In genomic region chr1:17696417-17697301, GRCh38 we compare ENCODE assay signal across 8 cellular contexts. TPM values are rescaled to one million over a fixed set of nuclear protein-coding genes. Genes with fewer than 3 reads are reported as not detected.
DNase-seq lines count a peak whose midpoint lies in the region; ATAC-seq and TF ChIP-seq lines count a peak whose summit lies in the region.

No MANE protein-coding gene starts in this region.

- peaks cover 3% of the 10 kb centered on the region; the same call in 2 of the 3 replicates for H3K36me3 Mint-ChIP-seq in GM23338 (ENCODE audit: low read depth)
- no peaks in the 10 kb centered on the region for H3K36me3 Mint-ChIP-seq in activated naive CD4-positive, alpha-beta T cell treated with anti-CD3 and anti-CD28 coated beads, Interleukin-2, amount 50 U/mL, for 72 hours

- H3K27ac ChIP-seq in GM23338 (ENCODE audit: low read depth) (peak overlapping the region; percentile 75; the same call in 1 of the 2 replicates), VCaP (no peak overlapping the region), heart left ventricle (no peak overlapping the region), psoas muscle (no peak overlapping the region)

- H3K9me3 ChIP-seq in heart left ventricle (no peaks in the 10 kb centered on the region), psoas muscle (no peaks in the 10 kb centered on the region)

- H3K4me3 ChIP-seq in GM23338 (no peak overlapping the region), heart left ventricle (no peak overlapping the region), psoas muscle (no peak overlapping the region)

- peaks cover 13% of the 10 kb centered on the region for H3K27me3 Mint-ChIP-seq in GM23338 (ENCODE audit: insufficient read depth, low read depth, poor library complexity)

- intact Hi-C loops in heart left ventricle (cut with DNase I) = loop anchor here in 1 of 10 donors (10.0 kb wide), 1 partner anchor 208 kb away; no protein-coding TSS in a partner anchor
- intact Hi-C loops in psoas muscle (cut with DNase I) = no loop called here

- H3K27me3 ChIP-seq in GM23338 (ENCODE audit: insufficient read depth) (no peaks in the 10 kb centered on the region), heart left ventricle (no peaks in the 10 kb centered on the region), psoas muscle (ENCODE audit: insufficient read depth in 3 of 3, low read length in 2 of 3) (peaks cover 0 to 2% (median 0%) of the 10 kb centered on the region in 3 donors)

- DNase-seq in GM23338 (ENCODE audit: low spot score) = peak; percentile 88
- DNase-seq in heart left ventricle = peak in 1 of 5 donors; percentile 28
- DNase-seq in psoas muscle = no peak
- no peak for DNase-seq in activated CD4-positive, alpha-beta T cell treated with anti-CD3 and anti-CD28 coated beads, Interleukin-2, amount 50 U/mL, for 1 hour
- no peak for DNase-seq in activated naive CD4-positive, alpha-beta T cell treated with anti-CD3 and anti-CD28 coated beads, Interleukin-2, amount 50 U/mL, for 72 hours (ENCODE audit: low spot score in 2 of 2)

- TF ChIP-seq POLR2A in heart left ventricle (IDR thresholded peaks at IDR 0.05) = no peak

- H3K4me2 ChIP-seq in GM23338 = no peak overlapping the region

- H3K9me3 Mint-ChIP-seq in GM23338 = no peaks in the 10 kb centered on the region
- no peaks in the 10 kb centered on the region for H3K9me3 Mint-ChIP-seq in activated naive CD4-positive, alpha-beta T cell treated with anti-CD3 and anti-CD28 coated beads, Interleukin-2, amount 50 U/mL, for 72 hours

- TF ChIP-seq CTCF in GM23338 (conservative IDR thresholded peaks at IDR 0.05; ENCODE audit: low read depth in 2 of 2) (peak; percentile 48 to 59), VCaP (conservative IDR thresholded peaks at IDR 0.05) (peak; percentile 75), heart left ventricle (IDR thresholded peaks at IDR 0.05) (peak in 9 of 12 donors; percentile 12 to 52 (median 27)), psoas muscle (IDR thresholded peaks at IDR 0.05) (no peak)

- H3F3A ChIP-seq in GM23338 (replicated peaks; ENCODE audit: low read depth) = no peaks in the 10 kb centered on the region

- H3K27ac Mint-ChIP-seq in GM23338 = peak overlapping the region; percentile 96
- no peak overlapping the region for H3K27ac Mint-ChIP-seq in activated naive CD4-positive, alpha-beta T cell treated with anti-CD3 and anti-CD28 coated beads, Interleukin-2, amount 50 U/mL, for 72 hours

- H2AFZ ChIP-seq in GM23338 = no peak overlapping the region

- no peaks in the 10 kb centered on the region for H3K9me2 ChIP-seq in GM23338 (ENCODE audit: insufficient read depth)

- no peaks in the 10 kb centered on the region for H3K79me2 ChIP-seq in GM23338 (replicated peaks; ENCODE audit: insufficient read depth)

- H3K4me3 Mint-ChIP-seq in GM23338 = no peak overlapping the region

- H4K20me1 ChIP-seq in GM23338 (replicated peaks; ENCODE audit: insufficient read depth) = no peaks in the 10 kb centered on the region

- WGBS in heart left ventricle, 4 donors = 78 to 82% (median 81%) methylated on average over 31 to 42 of the region's 42 CpGs
- WGBS in psoas muscle, 3 donors = 82 to 85% (median 84%) methylated on average over 39 to 42 of the region's 42 CpGs

- H3K36me3 ChIP-seq in GM23338 (ENCODE audit: insufficient read depth) (peaks cover 3% of the 10 kb centered on the region; the same call in 1 of the 2 replicates), heart left ventricle (peaks cover 0 to 53% (median 45%) of the 10 kb centered on the region in 9 donors), psoas muscle (ENCODE audit: insufficient read depth in 1 of 2, low read depth in 1 of 2) (peaks cover 0 to 46% of the 10 kb centered on the region in 2 donors)

- H3K4me1 ChIP-seq in GM23338 (ENCODE audit: insufficient read depth) (peaks cover 6% of the 10 kb centered on the region; the same call in 1 of the 2 replicates), heart left ventricle (peaks cover 0 to 11% (median 4%) of the 10 kb centered on the region in 12 donors), psoas muscle (no peaks in the 10 kb centered on the region)

- ATAC-seq in GM23338 (peak; percentile 82), heart left ventricle (peak in 3 of 4 donors; percentile 11 to 47 (median 24)), psoas muscle (peak; percentile 15 to 45 (median 42)), HG02623 (IDR thresholded peaks at IDR 0.05; ENCODE audit: unreplicated experiment) (no peak), GM18511 (IDR thresholded peaks at IDR 0.05; ENCODE audit: unreplicated experiment) (no peak)
- no peak for ATAC-seq in activated naive CD4-positive, alpha-beta T cell treated with anti-CD3 and anti-CD28 coated beads, Interleukin-2, amount 50 U/mL, for 72 hours

- peaks cover 22% of the 10 kb centered on the region for H3K4me1 Mint-ChIP-seq in GM23338

TF ChIP-seq in GM23338, 12 proteins besides CTCF, POLR2A, EP300 and RAD21 (continues in another document):
- TF ChIP-seq ZNF331 (CRISPR knock-in tag; IDR thresholded peaks at IDR 0.05; ENCODE audit: low read depth) (no peak), POLR2AphosphoS5 (IDR thresholded peaks at IDR 0.05; ENCODE audit: low read depth) (no peak), EZH2phosphoT487 (IDR thresholded peaks at IDR 0.05; ENCODE audit: unreplicated experiment) (no peak), REST (IDR thresholded peaks at IDR 0.05; ENCODE audit: unreplicated experiment) (no peak), NANOG (IDR thresholded peaks at IDR 0.05; ENCODE audit: borderline replicate concordance) (no peak), EZH2 (IDR thresholded peaks at IDR 0.05; ENCODE audit: low read depth, unreplicated experiment) (no peak)

RNA-seq across cellular contexts. Expression of gene ACTL8, which starts 58.5 kb away (rescaled TPM):
- total RNA-seq in GM23338 (2014; rRNA removed; shearing (Covaris generic)) = 0.38 and 0.70 TPM in 2 replicates
- polyA plus RNA-seq in GM23338 (2016; fragmentation: Nextera tagmentation; extraction: Ambion mirVana) = 0.56 and 0.71 TPM in 2 replicates
- not detected for total RNA-seq in heart left ventricle
- polyA plus RNA-seq in heart left ventricle = not detected
- not detected for total RNA-seq in psoas muscle
- polyA plus RNA-seq in psoas muscle = not detected
- total RNA-seq in activated naive CD4-positive, alpha-beta T cell treated with anti-CD3 and anti-CD28 coated beads, Interleukin-2, amount 50 U/mL, for 72 hours = under 1 TPM in 1 of 2 donors, not detected in 1; 0.14 TPM

Comparison
In these comparisons a context has a peak if more than half of its experiments do, and no peak if none do; other contexts are left out.
1. ATAC-seq: peak in GM23338 (single experiment), heart left ventricle (3 of 4) and psoas muscle (4 of 4); none in HG02623 (single experiment), activated naive CD4-positive, alpha-beta T cell treated with anti-CD3 and anti-CD28 coated beads, Interleukin-2, amount 50 U/mL, for 72 hours (0 of 2) and GM18511 (single experiment).